In the genomic region with DNA sequence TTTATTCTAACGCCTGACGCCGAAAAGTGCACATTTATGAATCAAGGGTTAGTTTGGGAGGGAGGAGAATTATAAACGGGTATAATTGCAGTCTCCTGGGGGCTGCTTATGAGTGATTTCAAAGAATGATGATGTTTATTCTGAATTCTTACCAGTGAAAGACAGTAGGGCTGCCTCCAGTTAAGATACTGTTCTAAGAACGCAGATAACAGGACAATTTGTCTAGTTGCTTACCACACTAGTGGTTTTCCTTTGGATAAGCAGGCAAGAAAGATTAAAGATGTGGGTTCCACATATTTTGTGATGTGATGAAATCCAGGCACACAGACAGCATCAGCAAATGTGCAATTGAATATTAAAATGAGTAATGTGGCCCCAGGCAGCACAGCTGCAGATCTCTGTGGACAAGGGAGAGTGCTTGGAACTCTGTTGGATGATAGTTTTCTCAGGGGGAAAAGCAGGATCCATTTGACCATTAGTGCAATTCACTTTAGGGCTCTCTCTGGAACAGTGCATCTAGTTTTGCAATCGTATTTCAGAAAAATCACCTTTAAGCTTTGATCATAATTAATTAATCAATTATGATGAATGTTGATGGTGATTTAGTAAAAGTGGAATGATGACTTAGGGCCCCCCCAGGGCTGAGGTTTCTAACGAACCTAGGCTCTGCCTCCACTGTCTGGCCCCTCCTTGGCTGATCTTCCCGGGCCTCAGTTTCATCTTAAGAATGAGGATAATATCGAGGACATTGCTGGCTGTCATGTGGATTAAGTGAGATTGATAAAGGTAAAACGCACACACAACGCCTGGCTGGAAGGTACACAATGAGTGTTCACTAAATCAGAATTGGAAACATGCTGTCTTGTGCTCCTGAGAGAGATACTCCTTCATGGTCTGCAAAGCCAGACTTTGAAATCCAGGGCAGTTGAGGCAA, we compare ENCODE assay signal across 14 cellular contexts. TPM values are rescaled to one million over a fixed set of nuclear protein-coding genes. Genes with fewer than 3 reads are reported as not detected.
DNase-seq lines count a peak whose midpoint lies in the region; ATAC-seq, FAIRE-seq and TF ChIP-seq lines count a peak whose summit lies in the region.
"Had no signal": no experiment of that assay in that cellular context is flagged by ENCODE, and none has a peak within 500 bp of the region (broad histone marks: within the 10 kb centered on the region; RNA-seq: fewer than 3 reads in every experiment).

No MANE protein-coding gene starts in this region.

- H2BK5ac ChIP-seq in IMR-90 (ENCODE audit: low read depth, low read length, poor library complexity, severe bottlenecking): no peak overlapping the region

- CTCF ChIA-PET in AG04449 (lab: Yijun Ruan, JAX): interaction anchor here (1.3 kb wide), 1 partner anchor 65 kb away, joined by 3 read pairs; no protein-coding TSS in a partner anchor
- CTCF ChIA-PET in IMR-90 (lab: Yijun Ruan, JAX): no interaction called here

- TF ChIP-seq POLR2A in IMR-90 (IDR thresholded peaks at IDR 0.05; ENCODE audit: low read depth, low read length): no peak

- dilution Hi-C loops in IMR-90 (cut with HindIII; ENCODE audit: low sequenced_read_pairs, unreplicated experiment): no loop called here

- H4K8ac ChIP-seq in IMR-90 (ENCODE audit: low read depth in 2 of 2, low read length in 2 of 2): no peak overlapping the region

- no peak overlapping the region for H3K4me2 ChIP-seq in IMR-90 (ENCODE audit: low read depth, low read length)

- no peak overlapping the region; the same call in 1 of the 2 replicates for H4K5ac ChIP-seq in IMR-90 (ENCODE audit: low read depth, low read length)

- no peak for ATAC-seq in IMR-90 (ENCODE audit: low read depth)
- no peak for ATAC-seq in lower lobe of right lung

- H3K36me3 ChIP-seq in IMR-90 (ENCODE audit: control insufficient read depth, insufficient read depth, low read length) (no peaks in the 10 kb centered on the region), bronchial epithelial cell (ENCODE audit: control insufficient read depth, insufficient read depth, low read length) (no peaks in the 10 kb centered on the region), lower lobe of right lung (no peaks in the 10 kb centered on the region)

- no peak overlapping the region for H2AFZ ChIP-seq in IMR-90 (replicated peaks; ENCODE audit: low read length, poor library complexity)

- TF ChIP-seq RAD21 in IMR-90 (IDR thresholded peaks at IDR 0.05; ENCODE audit: low read length): no peak

- no peak overlapping the region for H2BK20ac ChIP-seq in IMR-90 (ENCODE audit: low read depth, low read length)

- no peaks in the 10 kb centered on the region for H4K20me1 ChIP-seq in IMR-90 (ENCODE audit: insufficient read depth, low read length)

- H3K27me3 ChIP-seq in IMR-90 (ENCODE audit: control insufficient read depth, insufficient read depth, low read length) (peaks cover 30% of the 10 kb centered on the region), bronchial epithelial cell (ENCODE audit: control insufficient read depth, insufficient read depth, low read length) (no peaks in the 10 kb centered on the region), lower lobe of right lung (ENCODE audit: low read depth) (peaks cover 5% of the 10 kb centered on the region)

- in situ Hi-C loops in IMR-90 (cut with MboI; ENCODE audit: low sequenced_read_pairs): no loop called here

- no peak overlapping the region for H2AK5ac ChIP-seq in IMR-90 (ENCODE audit: low read depth, low read length)

- no peak for FAIRE-seq in bronchial epithelial cell (lab: Jason Lieb, UNC)

- H3K18ac ChIP-seq in IMR-90 (ENCODE audit: low read depth, low read length): peak overlapping the region; percentile 35; the same call in 1 of the 2 replicates

- no peak overlapping the region for H3K14ac ChIP-seq in IMR-90 (replicated peaks; ENCODE audit: low read depth, low read length)

- H3K9me1 ChIP-seq in IMR-90 (ENCODE audit: insufficient read depth, low read length): no peaks in the 10 kb centered on the region

- no peak overlapping the region for H2AK9ac ChIP-seq in IMR-90 (replicated peaks; ENCODE audit: low read depth, low read length, poor library complexity)

- no peak overlapping the region for H3K23ac ChIP-seq in IMR-90 (ENCODE audit: low read depth, low read length)

- no TSS peak for BruUV-seq in IMR-90 (replicated peaks; lab: Mats Ljungman, UMichigan)

- H3K27ac ChIP-seq in IMR-90 (ENCODE audit: insufficient read depth, low read length) (no peak overlapping the region), lower lobe of right lung (no peak overlapping the region)
- H3K27ac ChIP-seq: coronary artery had no signal

- intact Hi-C loops in IMR-90 (cut with micrococcal nuclease): no loop called here
- intact Hi-C loops in lower lobe of right lung (cut with DNase I): no loop called here

- 7% methylated on average over 2 of the region's 11 CpGs; no CpG with 5 or more reads in 1 of the 2 experiments for WGBS in IMR-90 (ENCODE audit: extremely low coverage in 2 of 2, insufficient read length in 1 of 2), 2 experiments

- H3K9me3 ChIP-seq in IMR-90 (ENCODE audit: control insufficient read depth, insufficient read depth, low read length): no peaks in the 10 kb centered on the region
- no peaks in the 10 kb centered on the region for H3K9me3 ChIP-seq in lower lobe of right lung

- no peak overlapping the region for H2BK15ac ChIP-seq in IMR-90 (ENCODE audit: low read depth, low read length)

- H2BK120ac ChIP-seq in IMR-90 (ENCODE audit: low read depth, low read length): no peak overlapping the region

- DNase-seq in AG04449 (ENCODE audit: low read depth, low spot score) (peak; percentile 50), IMR-90 (peak; percentile 70), bronchial epithelial cell (ENCODE audit: low read depth) (peak; percentile 81), mucosa of gallbladder (ENCODE audit: low spot score) (peak; percentile 34), activated gamma-delta T cell (lab: John Stamatoyannopoulos, UW) (no peak), Ammon's horn (ENCODE audit: low spot score) (no peak), lower lobe of right lung (no peak), C1 segment of cervical spinal cord (lab: John Stamatoyannopoulos, UW) (no peak)
- DNase-seq: activated CD4-positive, alpha-beta T cell treated with anti-CD3 and anti-CD28 coated beads, Interleukin-2, amount 50 U/mL, for 1 hour; AML-193; GF-D8; hypothalamus; mesendoderm had no signal

- POLR2A ChIA-PET in AG04449 (lab: Yijun Ruan, JAX) (no interaction called here), IMR-90 (lab: Charles Lee; ENCODE audit: unreplicated experiment) (no interaction called here)

- H3K4me1 ChIP-seq in IMR-90 (ENCODE audit: control insufficient read depth, insufficient read depth, low read length): peaks cover 9% of the 10 kb centered on the region; the same call in 1 of the 2 replicates
- peaks cover 11% of the 10 kb centered on the region for H3K4me1 ChIP-seq in lower lobe of right lung

- no peak overlapping the region for H3K4me3 ChIP-seq in AG04449 (ENCODE audit: low read depth, low read length)
- no peak overlapping the region for H3K4me3 ChIP-seq in IMR-90 (ENCODE audit: insufficient read depth, low read depth, low read length)
- no peak overlapping the region for H3K4me3 ChIP-seq in bronchial epithelial cell (ENCODE audit: low read depth, low read length)
- no peak overlapping the region for H3K4me3 ChIP-seq in lower lobe of right lung
- H3K4me3 ChIP-seq: coronary artery had no signal

- H3K9ac ChIP-seq in IMR-90 (ENCODE audit: low read depth, low read length): no peak overlapping the region

- H3K56ac ChIP-seq in IMR-90 (ENCODE audit: extremely low read depth, insufficient read depth, low read length): no peak overlapping the region

- no peaks in the 10 kb centered on the region for H3K79me1 ChIP-seq in IMR-90 (ENCODE audit: low read depth in 1 of 2, low read length in 2 of 2)

- TF ChIP-seq CTCF in AG04449 (IDR thresholded peaks at IDR 0.05; ENCODE audit: insufficient read depth, low read length, missing control alignments) (no peak), IMR-90 (conservative IDR thresholded peaks at IDR 0.05; ENCODE audit: low read depth, low read length) (no peak), bronchial epithelial cell (IDR thresholded peaks at IDR 0.05; ENCODE audit: insufficient read depth, low read length, severe bottlenecking) (no peak), lower lobe of right lung (IDR thresholded peaks at IDR 0.05) (no peak)

- no peak overlapping the region for H3K4ac ChIP-seq in IMR-90 (ENCODE audit: low read depth, low read length)

- H4K91ac ChIP-seq in IMR-90 (ENCODE audit: insufficient read depth, low read depth, low read length): no peak overlapping the region

TF ChIP-seq in IMR-90, 13 proteins besides CTCF, POLR2A, EP300 and RAD21:
- TF ChIP-seq MAZ (IDR thresholded peaks at IDR 0.05; ENCODE audit: borderline replicate concordance, low read depth, low read length) (no peak), CEBPB (IDR thresholded peaks at IDR 0.05; ENCODE audit: low read depth, low read length) (peak; percentile 20; the same call in 1 of the 2 replicates)

RNA-seq across cellular contexts. Expression of a gene that starts 5.0 kb away (rescaled TPM):
- 0.28 and 0.54 TPM in 2 replicates for total RNA-seq in IMR-90 (2012; rRNA removed)
- polyA plus RNA-seq in IMR-90 (2012; rRNA removed): 0.55 and 0.77 TPM in 2 replicates
- polyA plus RNA-seq in IMR-90 (2012; cell fraction: cytosol; rRNA removed): 0.50 and 0.59 TPM in 2 replicates
- polyA plus RNA-seq in IMR-90 (2012; cell fraction: nucleus; rRNA removed; ENCODE audit: low replicate concordance): 0.16 and 0.79 TPM in 2 replicates
- 25.3 and 31.6 TPM in 2 replicates for total RNA-seq in bronchial epithelial cell
- total RNA-seq in mucosa of gallbladder: 74.8 TPM
- total RNA-seq in lower lobe of right lung: 34.6 TPM

Comparison
In these comparisons a context has a peak if more than half of its experiments do, and no peak if none do; other contexts are left out.
1. DNase-seq: peak in AG04449 (single experiment), IMR-90 (single experiment), bronchial epithelial cell (single experiment) and mucosa of gallbladder (single experiment); none in activated gamma-delta T cell (single experiment), Ammon's horn (single experiment), lower lobe of right lung (single experiment) and C1 segment of cervical spinal cord (0 of 14).
2. RNA of a gene that starts 5.0 kb away (total RNA-seq): 74.8 TPM in mucosa of gallbladder (single experiment), 34.6 TPM in lower lobe of right lung (single experiment) and 25.3 to 31.6 TPM in bronchial epithelial cell; 0.28 to 0.54 TPM in IMR-90; every median in the first group is over 10 times any median in the second.